In the genomic region with DNA sequence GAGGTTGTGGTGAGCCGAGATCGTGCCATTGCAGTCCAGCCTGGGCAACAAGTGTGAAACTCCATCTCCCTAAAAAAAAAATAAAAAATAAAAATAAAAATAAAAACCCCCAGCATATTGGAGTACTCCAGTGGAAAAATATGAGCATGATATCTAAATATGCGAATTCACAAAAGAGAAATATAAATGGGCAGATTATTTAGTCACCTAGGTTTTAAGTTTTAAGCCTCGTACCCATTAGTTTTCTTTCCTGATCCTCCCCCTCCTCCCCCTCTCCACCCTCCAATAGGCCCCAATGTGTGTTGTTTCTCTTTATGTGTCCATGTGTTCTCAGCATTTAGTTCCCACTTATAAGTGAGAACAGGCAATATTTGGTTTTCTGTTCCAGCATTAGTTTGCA, we compare ENCODE assay signal across 8 cellular contexts.
"Had no signal": no experiment of that assay in that cellular context is flagged by ENCODE, and none has a peak within 500 bp of the region (broad histone marks: within the 10 kb centered on the region; RNA-seq: fewer than 3 reads in every experiment).

No MANE protein-coding gene starts in this region.

- ATAC-seq: GM12878 had no signal

- FAIRE-seq: G401.6, GM12878, GM12891, GM12892, GM18507, GM19239 had no signal

- DNase-seq: GDM1, GF-D8 had no signal

- H3K4me3 ChIP-seq: GM12878 had no signal
